ENCODE assay signal across 1 cellular context in genomic region chr15:69160141-69160975, GRCh38.
A peak's percentile ranks its signal among the peaks of the same experiment; 100 is the strongest.
TF ChIP-seq lines count a peak whose summit lies in the region.

TSS of gene GLCE (plus strand) at chr15:69160635. CDS start at chr15:69255807, 95,172 bp downstream.

TF ChIP-seq in HepG2, 621 proteins besides CTCF, POLR2A, EP300 and RAD21 (continued from another document and continues in another):
- TF ChIP-seq ZBTB37 (CRISPR knock-in tag; IDR thresholded peaks at IDR 0.05) (no peak), ZFP90 (CRISPR knock-in tag; IDR thresholded peaks at IDR 0.05; ENCODE audit: borderline replicate concordance) (no peak), NAIF1 (CRISPR knock-in tag; IDR thresholded peaks at IDR 0.05; ENCODE audit: borderline replicate concordance) (peak; percentile 81), GMEB1 (CRISPR knock-in tag; IDR thresholded peaks at IDR 0.05; ENCODE audit: borderline replicate concordance) (peak; percentile 62; the same call in 1 of the 2 replicates), KMT2A (CRISPR knock-in tag; IDR thresholded peaks at IDR 0.05) (peak; percentile 71; the same call in 1 of the 2 replicates), ZNF597 (CRISPR knock-in tag; IDR thresholded peaks at IDR 0.05) (no peak), SUZ12 (IDR thresholded peaks at IDR 0.05; ENCODE audit: low read depth, low read length) (no peak), ZNF644 (CRISPR knock-in tag; IDR thresholded peaks at IDR 0.05; ENCODE audit: low read depth) (0 out of 2 replicates have a peak, but pooled peaks have one; percentile 21), TCF12 (IDR thresholded peaks at IDR 0.05) (no peak), TCF12 (CRISPR knock-in tag; IDR thresholded peaks at IDR 0.05) (no peak), ZNF703 (CRISPR knock-in tag; IDR thresholded peaks at IDR 0.05; ENCODE audit: borderline replicate concordance) (no peak), ZNF33A (CRISPR knock-in tag; IDR thresholded peaks at IDR 0.05; ENCODE audit: borderline replicate concordance) (no peak), TFAP4 (IDR thresholded peaks at IDR 0.05; ENCODE audit: borderline replicate concordance, low read depth) (no peak; the same call in 1 of the 2 replicates), ZNF256 (CRISPR knock-in tag; conservative IDR thresholded peaks at IDR 0.05) (no peak), THYN1 (CRISPR knock-in tag; IDR thresholded peaks at IDR 0.05; ENCODE audit: borderline replicate concordance, low read depth) (no peak), EZH2 (conservative IDR thresholded peaks at IDR 0.05; ENCODE audit: low read depth, low read length) (no peak), EEA1 (CRISPR knock-in tag; IDR thresholded peaks at IDR 0.05; ENCODE audit: borderline replicate concordance) (no peak), ZNF460 (CRISPR knock-in tag; IDR thresholded peaks at IDR 0.05; ENCODE audit: borderline replicate concordance) (no peak), ZNF674 (CRISPR knock-in tag; IDR thresholded peaks at IDR 0.05; ENCODE audit: low read depth) (0 out of 2 replicates have a peak, but pooled peaks have one; percentile 37), ZNF143 (CRISPR knock-in tag; IDR thresholded peaks at IDR 0.05) (no peak), ZNF354B (CRISPR knock-in tag; IDR thresholded peaks at IDR 0.05) (no peak), HHEX (CRISPR knock-in tag; IDR thresholded peaks at IDR 0.05) (no peak), NR0B2 (CRISPR knock-in tag; IDR thresholded peaks at IDR 0.05) (no peak), CREBL2 (CRISPR knock-in tag; IDR thresholded peaks at IDR 0.05; ENCODE audit: borderline replicate concordance) (no peak), ZNF614 (CRISPR knock-in tag; IDR thresholded peaks at IDR 0.05; ENCODE audit: borderline replicate concordance) (0 out of 2 replicates have a peak, but pooled peaks have one; percentile 15), GPBP1L1 (CRISPR knock-in tag; IDR thresholded peaks at IDR 0.05) (no peak), ZNF790 (CRISPR knock-in tag; IDR thresholded peaks at IDR 0.05; ENCODE audit: borderline replicate concordance) (no peak), RAD51 (IDR thresholded peaks at IDR 0.05; ENCODE audit: borderline replicate concordance) (no peak), ZNF709 (CRISPR knock-in tag; IDR thresholded peaks at IDR 0.05) (no peak; the same call in 1 of the 2 replicates), NONO (IDR thresholded peaks at IDR 0.05) (no peak), NONO (CRISPR knock-in tag; conservative IDR thresholded peaks at IDR 0.05) (peak; percentile 83), ZEB1 (IDR thresholded peaks at IDR 0.05; ENCODE audit: insufficient replicate concordance, low read depth) (peak; percentile 87), ZMYM4 (CRISPR knock-in tag; IDR thresholded peaks at IDR 0.05) (peak; percentile 89; the same call in 1 of the 2 replicates), ZNF276 (CRISPR knock-in tag; IDR thresholded peaks at IDR 0.05; ENCODE audit: low read depth) (no peak), CCDC6 (CRISPR knock-in tag; IDR thresholded peaks at IDR 0.05) (no peak), SALL1 (CRISPR knock-in tag; IDR thresholded peaks at IDR 0.05) (peak; percentile 52; the same call in 1 of the 2 replicates), JARID2 (CRISPR knock-in tag; IDR thresholded peaks at IDR 0.05; ENCODE audit: insufficient replicate concordance) (no peak), ZC3H4 (CRISPR knock-in tag; IDR thresholded peaks at IDR 0.05; ENCODE audit: borderline replicate concordance) (no peak), CREB3 (CRISPR knock-in tag; IDR thresholded peaks at IDR 0.05) (no peak), NFAT5 (CRISPR knock-in tag; IDR thresholded peaks at IDR 0.05) (peak; percentile 40; the same call in 1 of the 2 replicates), RFXANK (CRISPR knock-in tag; IDR thresholded peaks at IDR 0.05) (no peak; the same call in 1 of the 2 replicates), ZNF615 (CRISPR knock-in tag; IDR thresholded peaks at IDR 0.05; ENCODE audit: borderline replicate concordance) (peak; percentile 53; the same call in 1 of the 2 replicates), ZBTB38 (CRISPR knock-in tag; IDR thresholded peaks at IDR 0.05) (no peak; the same call in 1 of the 2 replicates), DZIP1 (CRISPR knock-in tag; IDR thresholded peaks at IDR 0.05) (no peak), NFYC (CRISPR knock-in tag; IDR thresholded peaks at IDR 0.05) (peak; percentile 88), HOXA5 (CRISPR knock-in tag; IDR thresholded peaks at IDR 0.05) (0 out of 2 replicates have a peak, but pooled peaks have one; percentile 36), MATR3 (CRISPR knock-in tag; IDR thresholded peaks at IDR 0.05) (no peak), ISX (CRISPR knock-in tag; conservative IDR thresholded peaks at IDR 0.05) (no peak)
